8 cellular contexts compared by ENCODE assay signal in the genomic region with DNA sequence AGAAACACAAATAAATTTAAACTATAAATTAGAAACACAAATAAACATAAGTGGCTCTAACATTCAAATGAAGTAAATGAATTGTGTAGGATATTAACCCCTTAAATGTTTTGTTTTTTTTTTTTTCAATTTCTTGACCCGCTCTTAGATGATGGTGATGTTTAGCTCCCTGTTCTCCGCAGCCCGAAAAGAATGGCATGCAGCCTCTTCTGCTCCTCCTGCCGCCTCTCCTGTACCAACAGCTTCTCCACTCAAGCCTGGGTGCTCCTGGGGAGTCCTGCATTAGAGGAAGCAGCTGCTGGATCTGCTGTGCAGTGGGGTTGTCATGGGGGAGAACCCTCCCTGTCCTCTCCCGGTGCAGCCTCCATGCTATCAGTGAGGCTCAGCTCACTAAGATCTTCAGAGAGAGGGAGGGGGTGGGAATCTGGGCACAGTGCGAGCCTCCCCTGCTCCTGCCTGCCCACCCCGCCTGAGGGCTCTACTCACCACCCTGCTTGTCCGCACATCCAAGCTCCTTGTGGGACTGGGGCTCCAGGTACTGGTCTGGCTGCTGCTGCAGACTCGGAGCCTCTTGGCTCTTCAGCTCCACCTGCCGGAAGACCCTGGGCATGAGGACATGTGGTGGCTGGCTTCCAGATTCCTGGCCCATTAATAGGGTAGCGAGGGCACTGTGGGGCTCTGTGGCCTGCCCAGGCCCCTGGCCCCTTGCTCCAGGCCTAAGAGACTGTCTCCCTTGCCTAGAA. TPM values are rescaled to one million over a fixed set of nuclear protein-coding genes. Genes with fewer than 3 reads are reported as not detected.
A peak's percentile ranks its signal among the peaks of the same experiment; 100 is the strongest.
DNase-seq lines count a peak whose midpoint lies in the region; ATAC-seq and TF ChIP-seq lines count a peak whose summit lies in the region.
"Not testable (repeated sequence)": the region's sequence is repeated elsewhere in the genome, so short reads cannot be mapped to it uniquely, and the experiment has no call there.

No MANE protein-coding gene starts in this region.

- not testable (repeated sequence) for H3K27me3 Mint-ChIP-seq in activated T-cell treated with anti-CD3 and anti-CD28 coated beads, Interleukin-2, amount 50 U/mL, for 24 hours; MCF 10A (ENCODE audit: insufficient read depth, unreplicated experiment); nephron (ENCODE audit: low read depth)

- 50 to 90% (median 54%) methylated on average over 4 to 9 of the region's 11 CpGs for WGBS in heart left ventricle, 4 donors

- ATAC-seq in heart left ventricle, result not testable (repeated sequence)

- H3K9me3 Mint-ChIP-seq in activated T-cell treated with anti-CD3 and anti-CD28 coated beads, Interleukin-2, amount 50 U/mL, for 24 hours; MCF 10A (ENCODE audit: unreplicated experiment); nephron: not testable (repeated sequence)

- BruUV-seq in MCF 10A (replicated peaks; lab: Mats Ljungman, UMichigan), result not testable (repeated sequence)

- not testable (repeated sequence) for TF ChIP-seq POLR2A in heart left ventricle (IDR thresholded peaks at IDR 0.05)

- not testable (repeated sequence) for H3K4me1 ChIP-seq in heart left ventricle

- not testable (repeated sequence) for H3K27ac ChIP-seq in heart left ventricle

- CTCF ChIA-PET in MCF 10A (lab: Yijun Ruan, JAX), result not testable (repeated sequence)

- H3K4me3 Mint-ChIP-seq in activated T-cell treated with anti-CD3 and anti-CD28 coated beads, Interleukin-2, amount 50 U/mL, for 24 hours; MCF 10A (ENCODE audit: unreplicated experiment); nephron: not testable (repeated sequence)

- H3K36me3 Mint-ChIP-seq in activated T-cell treated with anti-CD3 and anti-CD28 coated beads, Interleukin-2, amount 50 U/mL, for 24 hours (ENCODE audit: low read depth); MCF 10A (ENCODE audit: insufficient read depth, unreplicated experiment); nephron (ENCODE audit: low read depth): not testable (repeated sequence)

- TF ChIP-seq CTCF in GM10266 (IDR thresholded peaks at IDR 0.05; ENCODE audit: control insufficient read depth, insufficient read depth, low read depth, missing control alignments) (peak; percentile 27), MCF 10A (IDR thresholded peaks at IDR 0.05; ENCODE audit: unreplicated experiment) (peak; percentile 57), heart left ventricle (IDR thresholded peaks at IDR 0.05) (peak in 11 of 12 donors; percentile 15 to 59 (median 28)), nephron (IDR thresholded peaks at IDR 0.05; ENCODE audit: unreplicated experiment in 3 of 3) (peak in 2 of 3 experiments; percentile 36 to 40)

- H3K36me3 ChIP-seq in heart left ventricle, result not testable (repeated sequence)

- H3K27ac Mint-ChIP-seq in activated T-cell treated with anti-CD3 and anti-CD28 coated beads, Interleukin-2, amount 50 U/mL, for 24 hours; MCF 10A (ENCODE audit: low read depth, unreplicated experiment); nephron: not testable (repeated sequence)

- not testable (repeated sequence) for DNase-seq in GM10266 (ENCODE audit: extremely low spot score); MCF 10A (ENCODE audit: unreplicated experiment)
- DNase-seq in T follicular helper cell (ENCODE audit: low read depth), result peak; percentile 18
- peak; percentile 52 for DNase-seq in activated T-cell treated with anti-CD3 and anti-CD28 coated beads, Interleukin-2, amount 50 U/mL, for 24 hours
- peak in 2 of 5 donors; percentile 40 for DNase-seq in heart left ventricle
- peak; percentile 26 for DNase-seq in stimulated activated CD4-positive, alpha-beta T cell treated with anti-CD3 and anti-CD28 coated beads, Interleukin-4, amount 100 ng/mL, for 1 hour
- DNase-seq in ureter (ENCODE audit: low spot score), result peak; percentile 56

- intact Hi-C loops in MCF 10A (cut with micrococcal nuclease); heart left ventricle (cut with DNase I): not testable (repeated sequence)

- H3K27me3 ChIP-seq in heart left ventricle, result not testable (repeated sequence)

- POLR2A ChIA-PET in MCF 10A (lab: Yijun Ruan, JAX), result not testable (repeated sequence)

- not testable (repeated sequence) for H3K4me1 Mint-ChIP-seq in activated T-cell treated with anti-CD3 and anti-CD28 coated beads, Interleukin-2, amount 50 U/mL, for 24 hours (ENCODE audit: low read depth); MCF 10A (ENCODE audit: insufficient read depth, unreplicated experiment); nephron

- H3K4me3 ChIP-seq in heart left ventricle, result not testable (repeated sequence)

- H3K9me3 ChIP-seq in heart left ventricle, result not testable (repeated sequence)

RNA-seq across cellular contexts. Expression of a gene that starts 6.5 kb away (rescaled TPM):
- total RNA-seq in MCF 10A (2022), result 1.9 and 2.6 TPM in 2 replicates
- total RNA-seq in heart left ventricle, result under 1 TPM; 0.10 to 0.84 (median 0.42) TPM
- 1 to 10 TPM in 1 of 2 donors, under 1 TPM in 1; 0.62 to 1.3 TPM for polyA plus RNA-seq in heart left ventricle
- total RNA-seq in ureter, result 4.3 TPM
